Comparison of ENCODE assay signal across 1 cellular context in the genomic region with DNA sequence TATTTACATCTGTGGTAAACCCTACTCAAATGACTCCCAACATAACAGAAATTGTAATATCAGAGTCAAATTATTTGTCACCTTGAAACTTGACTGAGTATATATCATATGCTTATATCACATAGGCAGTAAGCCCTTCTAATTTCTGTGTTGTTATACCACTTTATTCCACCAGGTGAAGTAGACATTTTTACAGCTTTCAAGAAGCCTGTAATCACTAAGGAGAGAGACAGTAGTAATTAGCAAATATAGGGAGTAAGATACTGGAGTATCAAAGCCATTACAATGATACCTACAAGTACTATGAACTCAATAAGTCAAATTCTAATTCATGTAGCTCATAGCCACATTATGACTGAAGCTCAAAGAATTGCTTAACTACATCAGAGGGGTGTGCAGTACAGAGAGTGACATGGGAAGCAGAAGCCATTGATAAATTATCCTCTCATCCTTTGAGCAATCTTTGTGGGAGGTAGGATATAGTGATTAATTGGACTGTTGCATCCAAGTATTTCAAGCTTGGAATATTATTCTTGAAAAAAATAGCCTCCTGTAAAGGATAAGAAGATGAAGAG.
TF ChIP-seq lines count a peak whose summit lies in the region.

No MANE protein-coding gene starts in this region.

TF ChIP-seq in SK-N-SH, 30 proteins besides CTCF, POLR2A, EP300 and RAD21 (continued from another document):
- TF ChIP-seq MAX (IDR thresholded peaks at IDR 0.05; ENCODE audit: low read depth): no peak
- no peak for TF ChIP-seq JUND (IDR thresholded peaks at IDR 0.05)
- TF ChIP-seq NFIC (IDR thresholded peaks at IDR 0.05; ENCODE audit: borderline replicate concordance): no peak
- no peak for TF ChIP-seq ELF1 (IDR thresholded peaks at IDR 0.05)
- TF ChIP-seq RXRA (IDR thresholded peaks at IDR 0.05; ENCODE audit: borderline replicate concordance, low read depth): no peak
- TF ChIP-seq RCOR1 (IDR thresholded peaks at IDR 0.05; ENCODE audit: low read length): no peak
- TF ChIP-seq FOXJ3 (CRISPR knock-in tag; IDR thresholded peaks at IDR 0.05): no peak
- no peak for TF ChIP-seq TCF12 (IDR thresholded peaks at IDR 0.05)
- no peak for TF ChIP-seq RFX5 (IDR thresholded peaks at IDR 0.05; ENCODE audit: low read length)
